Comparison of ENCODE assay signal across 1 cellular context in genomic region chr5:119454171-119454570, GRCh38.
TF ChIP-seq lines count a peak whose summit lies in the region.

No MANE protein-coding gene starts in this region.

TF ChIP-seq in HepG2, 621 proteins besides CTCF, POLR2A, EP300 and RAD21 (continued from another document and continues in another):
- TF ChIP-seq ZBTB40 (IDR thresholded peaks at IDR 0.05) (no peak), ZBTB40 (CRISPR knock-in tag; IDR thresholded peaks at IDR 0.05) (no peak), ZNF567 (CRISPR knock-in tag; IDR thresholded peaks at IDR 0.05; ENCODE audit: borderline replicate concordance) (no peak), FOXP1 (IDR thresholded peaks at IDR 0.05) (no peak), FOXP1 (CRISPR knock-in tag; IDR thresholded peaks at IDR 0.05) (no peak), KLF16 (CRISPR knock-in tag; IDR thresholded peaks at IDR 0.05) (peak in 1 of 2 experiments; percentile 48; a peak in 1 of 4 replicates), PLRG1 (conservative IDR thresholded peaks at IDR 0.05) (no peak), SOX5 (CRISPR knock-in tag; IDR thresholded peaks at IDR 0.05; ENCODE audit: borderline replicate concordance) (peak; percentile 10; the same call in 1 of the 2 replicates), CEBPB (IDR thresholded peaks at IDR 0.05; ENCODE audit: borderline replicate concordance, low read depth, low read length) (no peak), NR3C1 (CRISPR knock-in tag; IDR thresholded peaks at IDR 0.05) (no peak), AGO2 (optimal IDR thresholded peaks at IDR 0.05; ENCODE audit: low read depth, low read length) (no peak), TAF15 (IDR thresholded peaks at IDR 0.05; ENCODE audit: low read depth, low read length, poor library complexity, severe bottlenecking) (no peak), ZNF224 (CRISPR knock-in tag; IDR thresholded peaks at IDR 0.05) (no peak), ZBTB37 (CRISPR knock-in tag; IDR thresholded peaks at IDR 0.05) (no peak), ZNF362 (CRISPR knock-in tag; IDR thresholded peaks at IDR 0.05; ENCODE audit: borderline replicate concordance) (peak; percentile 26; the same call in 1 of the 2 replicates), NCOR1 (IDR thresholded peaks at IDR 0.05; ENCODE audit: borderline replicate concordance, low read length) (peak; percentile 56; the same call in 1 of the 2 replicates), MIER3 (CRISPR knock-in tag; IDR thresholded peaks at IDR 0.05; ENCODE audit: borderline replicate concordance) (no peak), SIX1 (CRISPR knock-in tag; IDR thresholded peaks at IDR 0.05; ENCODE audit: borderline replicate concordance) (no peak), MEIS1 (CRISPR knock-in tag; IDR thresholded peaks at IDR 0.05; ENCODE audit: borderline replicate concordance) (no peak), POGZ (CRISPR knock-in tag; IDR thresholded peaks at IDR 0.05) (0 out of 2 replicates have a peak, but pooled peaks have one; percentile 16), ARNT2 (CRISPR knock-in tag; IDR thresholded peaks at IDR 0.05; ENCODE audit: low read depth) (no peak), NR1H2 (CRISPR knock-in tag; IDR thresholded peaks at IDR 0.05; ENCODE audit: borderline replicate concordance, low read depth) (no peak), HNF4A (CRISPR knock-in tag; IDR thresholded peaks at IDR 0.05) (peak; percentile 71), SKIL (CRISPR knock-in tag; IDR thresholded peaks at IDR 0.05; ENCODE audit: borderline replicate concordance) (no peak), ZKSCAN1 (IDR thresholded peaks at IDR 0.05; ENCODE audit: low read length) (no peak), ZFP36L1 (CRISPR knock-in tag; IDR thresholded peaks at IDR 0.05) (no peak), ZNF18 (CRISPR knock-in tag; IDR thresholded peaks at IDR 0.05; ENCODE audit: insufficient replicate concordance) (no peak), SAP130 (CRISPR knock-in tag; IDR thresholded peaks at IDR 0.05; ENCODE audit: low read depth) (0 out of 2 replicates have a peak, but pooled peaks have one; percentile 12), CREB1 (IDR thresholded peaks at IDR 0.05) (no peak), CREB1 (CRISPR knock-in tag; IDR thresholded peaks at IDR 0.05) (0 out of 2 replicates have a peak, but pooled peaks have one; percentile 20), RBM22 (optimal IDR thresholded peaks at IDR 0.05; ENCODE audit: low read length) (no peak), CEBPG (CRISPR knock-in tag; IDR thresholded peaks at IDR 0.05) (peak; percentile 69), SP1 (IDR thresholded peaks at IDR 0.05) (no peak), SP1 (CRISPR knock-in tag; IDR thresholded peaks at IDR 0.05) (no peak), TAF1 (CRISPR knock-in tag; IDR thresholded peaks at IDR 0.05) (no peak), KAT7 (CRISPR knock-in tag; IDR thresholded peaks at IDR 0.05; ENCODE audit: borderline replicate concordance) (0 out of 2 replicates have a peak, but pooled peaks have one; percentile 20), ZNF670 (CRISPR knock-in tag; IDR thresholded peaks at IDR 0.05; ENCODE audit: borderline replicate concordance) (no peak), ZFP91 (CRISPR knock-in tag; IDR thresholded peaks at IDR 0.05; ENCODE audit: borderline replicate concordance) (no peak), CERS6 (CRISPR knock-in tag; IDR thresholded peaks at IDR 0.05) (no peak), ZEB1 (IDR thresholded peaks at IDR 0.05; ENCODE audit: insufficient replicate concordance, low read depth) (no peak), ZBTB8A (CRISPR knock-in tag; IDR thresholded peaks at IDR 0.05; ENCODE audit: borderline replicate concordance, low read depth) (no peak), ZNF740 (CRISPR knock-in tag; IDR thresholded peaks at IDR 0.05) (no peak), ZNF10 (CRISPR knock-in tag; IDR thresholded peaks at IDR 0.05; ENCODE audit: borderline replicate concordance, low read depth) (no peak), PHF5A (CRISPR knock-in tag; IDR thresholded peaks at IDR 0.05; ENCODE audit: low read depth, unreplicated experiment) (no peak), HNRNPL (IDR thresholded peaks at IDR 0.05; ENCODE audit: low read depth, low read length) (no peak), E2F2 (CRISPR knock-in tag; IDR thresholded peaks at IDR 0.05; ENCODE audit: borderline replicate concordance) (no peak), SETDB1 (CRISPR knock-in tag; IDR thresholded peaks at IDR 0.05; ENCODE audit: borderline replicate concordance) (no peak)
